33 cellular contexts compared by ENCODE assay signal in genomic region chr20:48851579-48851978, GRCh38.
"Had no signal": no experiment of that assay in that cellular context is flagged by ENCODE, and none has a peak within 500 bp of the region (broad histone marks: within the 10 kb centered on the region; RNA-seq: fewer than 3 reads in every experiment).

No MANE protein-coding gene starts in this region.

- H3K9me3 ChIP-seq: adrenal gland, ascending aorta, body of pancreas, breast epithelium had no signal

- H3K36me3 ChIP-seq: adrenal gland, ascending aorta, brain microvascular endothelial cell, breast epithelium, cardiac muscle cell had no signal

- FAIRE-seq: astrocyte, bronchial epithelial cell had no signal

- DNase-seq: activated effector memory CD4-positive, alpha-beta T cell treated with anti-CD3 and anti-CD28 coated beads, Interleukin-2, amount 50 U/mL, for 16 hours; activated effector memory CD4-positive, alpha-beta T cell treated with Interleukin-2 at 50 U/mL for 16 hours; activated gamma-delta T cell; activated gamma-delta T cell treated with Interleukin-2 at 50 U/mL for 16 hours; activated naive CD4-positive, alpha-beta T cell; activated naive CD4-positive, alpha-beta T cell treated with anti-CD3 and anti-CD28 coated beads for 36 hours; activated naive CD4-positive, alpha-beta T cell treated with anti-CD3 and anti-CD28 coated beads, Interleukin-2, amount 10 ng/mL, durations not matched to agents 7 days and 5 days; activated naive CD4-positive, alpha-beta T cell treated with anti-CD3 and anti-CD28 coated beads, Interleukin-2, amount 50 U/mL, for 16 hours; activated naive CD4-positive, alpha-beta T cell treated with Interleukin-2 at 50 U/mL for 16 hours; activated naive CD8-positive, alpha-beta T cell treated with anti-CD3 and anti-CD28 coated beads for 36 hours; activated naive CD8-positive, alpha-beta T cell treated with anti-CD3 and anti-CD28 coated beads, Interleukin-2, amount 10 ng/mL, durations not matched to agents 7 days and 5 days; activated naive CD8-positive, alpha-beta T cell treated with anti-CD3 and anti-CD28 coated beads, Interleukin-2, amount 50 U/mL, for 24 hours; activated T-cell treated with anti-CD3 and anti-CD28 coated beads, Interleukin-2, amount 50 U/mL, for 1 hour; activated T-cell treated with anti-CD3 and anti-CD28 coated beads, Interleukin-2, amount 50 U/mL, for 24 hours; activated T-cell treated with anti-CD3 and anti-CD28 coated beads, Interleukin-2, amount 50 U/mL, for 4 hours; activated T-cell treated with anti-CD3 and anti-CD28 coated beads, Interleukin-2, amount 50 U/mL, for 48 hours; activated T-cell treated with anti-CD3 and anti-CD28 coated beads, Interleukin-2, amount 50 U/mL, for 72 hours; adrenal gland; amniotic stem cell; amygdala; anterior cingulate cortex; body of pancreas; brain microvascular endothelial cell; caudate nucleus; central memory CD4-positive, alpha-beta T cell; cerebellar nuclear complex had no signal

- ATAC-seq: activated naive CD4-positive, alpha-beta T cell treated with anti-CD3 and anti-CD28 coated beads, Interleukin-2, amount 50 U/mL, for 72 hours; activated naive CD8-positive, alpha-beta T cell treated with anti-CD3 and anti-CD28 coated beads, Interleukin-2, amount 50 U/mL, for 24 hours; activated T-cell treated with anti-CD3 and anti-CD28 coated beads, Interleukin-2, amount 50 U/mL, for 4 hours; activated T-cell treated with anti-CD3 and anti-CD28 coated beads, Interleukin-2, amount 50 U/mL, for 72 hours; activated T-helper 17 cell treated with anti-CD3 and anti-CD28 coated beads, Interleukin-2, amount 50 U/mL, for 72 hours; body of pancreas had no signal

- H3K4me3 ChIP-seq: adrenal gland, ascending aorta, body of pancreas, breast epithelium, cardiac muscle cell had no signal

- H3K27ac ChIP-seq: adrenal gland, ascending aorta, body of pancreas, brain microvascular endothelial cell, breast epithelium, cardiac muscle cell had no signal

- H3K27me3 ChIP-seq: adrenal gland, ascending aorta, body of pancreas, brain microvascular endothelial cell, breast epithelium had no signal

- H3K4me1 ChIP-seq: ascending aorta, body of pancreas, breast epithelium had no signal
